15 cellular contexts compared by ENCODE assay signal in the genomic region with DNA sequence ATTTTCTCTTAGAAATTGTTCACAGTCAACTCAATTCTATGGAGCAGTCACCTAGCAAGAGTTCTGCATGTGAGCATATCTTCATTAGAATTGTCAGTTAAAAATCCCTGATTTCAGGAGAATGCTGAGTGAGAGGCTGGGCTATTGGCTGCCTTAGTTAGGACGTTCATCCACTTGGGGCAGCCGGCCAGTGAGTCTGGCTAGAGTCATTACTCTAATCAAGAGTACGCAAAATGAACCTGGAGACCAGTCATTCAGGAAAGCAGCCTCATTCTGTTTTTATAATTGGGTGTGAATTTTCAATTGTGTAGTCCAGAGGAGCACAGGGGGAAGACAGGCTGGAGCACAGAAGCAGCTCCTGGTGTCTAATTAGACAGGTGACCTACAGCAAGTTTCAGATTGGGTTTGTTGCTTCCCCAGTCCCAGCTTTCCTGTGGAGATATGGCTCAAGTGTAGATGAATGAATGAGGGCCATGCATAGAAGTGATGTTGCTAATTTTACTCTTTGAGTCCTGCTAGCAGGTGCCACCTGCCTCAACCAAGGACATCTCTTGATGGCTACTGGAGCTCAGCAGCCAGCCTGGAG.
DNase-seq lines count a peak whose midpoint lies in the region; TF ChIP-seq lines count a peak whose summit lies in the region.
"Had no signal": no experiment of that assay in that cellular context is flagged by ENCODE, and none has a peak within 500 bp of the region (broad histone marks: within the 10 kb centered on the region; RNA-seq: fewer than 3 reads in every experiment).

No MANE protein-coding gene starts in this region.

- no peak for TF ChIP-seq EP300 in tibial nerve (IDR thresholded peaks at IDR 0.05)

- no peak overlapping the region for H2BK120ac ChIP-seq in H9 (ENCODE audit: low read depth, low read length, poor library complexity, severe bottlenecking)

- no peaks in the 10 kb centered on the region for H3K79me2 ChIP-seq in H9 (ENCODE audit: insufficient read depth, low read length)

- H3K23me2 ChIP-seq in H9 (ENCODE audit: insufficient read length, low read depth, low read length, poor library complexity, severe bottlenecking): no peaks in the 10 kb centered on the region

- no peak overlapping the region for H3K56ac ChIP-seq in H9 (ENCODE audit: insufficient read length, low read depth, low read length)

- no peak overlapping the region for H2BK5ac ChIP-seq in H9 (ENCODE audit: insufficient read length, low read length)

- H4K8ac ChIP-seq in H9 (replicated peaks; ENCODE audit: insufficient read length, low read depth, low read length): no peak overlapping the region

- no peak overlapping the region for H3K4me2 ChIP-seq in H9 (ENCODE audit: insufficient read depth, insufficient read length, low read length)
- H3K4me2 ChIP-seq: BLaER1 treated with 17β-estradiol and CSF1 and Interleukin-3, amounts not matched to agents 10 nM and 100 nM; GM23338 had no signal

- H2BK12ac ChIP-seq in H9 (ENCODE audit: insufficient read length, low read depth, low read length): no peak overlapping the region

- no peaks in the 10 kb centered on the region for H3K27me3 Mint-ChIP-seq in H9 (ENCODE audit: low read depth)
- H3K27me3 Mint-ChIP-seq: CD4-positive, CD25-positive, alpha-beta regulatory T cell had no signal

- H3K27ac ChIP-seq in H9 (ENCODE audit: insufficient read length, low read depth, low read length) (no peak overlapping the region), tibial nerve (no peak overlapping the region)
- H3K27ac ChIP-seq: BLaER1 treated with 17β-estradiol and CSF1 and Interleukin-3, amounts not matched to agents 10 nM and 100 nM had no signal

- no peak overlapping the region for H3K4ac ChIP-seq in H9 (ENCODE audit: low read depth, low read length)

- no peak overlapping the region for H3K14ac ChIP-seq in H9 (ENCODE audit: insufficient read depth, low read length)

- peak; percentile 45 for DNase-seq in NCI-H146 (lab: John Stamatoyannopoulos, UW)
- DNase-seq in NCI-H146 treated with DMSO at 0.1 percent for 48 hours (lab: John Stamatoyannopoulos, UW; ENCODE audit: unreplicated experiment): no peak
- DNase-seq in G401 (ENCODE audit: low spot score): peak; percentile 76
- peak; percentile 86 for DNase-seq in OCI-M1 (lab: John Stamatoyannopoulos, UW)
- DNase-seq in myocyte (ENCODE audit: low read depth): peak; percentile 67
- DNase-seq in H9: no peak
- no peak for DNase-seq in tibial nerve (ENCODE audit: low spot score in 2 of 2)
- no peak for DNase-seq in GM13976 (ENCODE audit: low spot score)
- DNase-seq: 8988T; AML-193; CD4-positive, CD25-positive, alpha-beta regulatory T cell; DMS53; H7 had no signal

- H4K20me1 ChIP-seq in H9 (ENCODE audit: control insufficient read depth, insufficient read depth, insufficient read length): no peaks in the 10 kb centered on the region
- H4K20me1 ChIP-seq: BLaER1 treated with 17β-estradiol and CSF1 and Interleukin-3, amounts not matched to agents 10 nM and 100 nM had no signal

- H3K27me3 ChIP-seq in H9 (ENCODE audit: insufficient read depth, low read length) (no peaks in the 10 kb centered on the region), tibial nerve (no peaks in the 10 kb centered on the region)
- H3K27me3 ChIP-seq: BLaER1 treated with 17β-estradiol and CSF1 and Interleukin-3, amounts not matched to agents 10 nM and 100 nM had no signal

- no peak overlapping the region for H3K4me3 ChIP-seq in tibial nerve
- H3K4me3 ChIP-seq: BLaER1 treated with 17β-estradiol and CSF1 and Interleukin-3, amounts not matched to agents 10 nM and 100 nM; GM23338 had no signal

- H3K36me3 ChIP-seq in tibial nerve: no peaks in the 10 kb centered on the region
- H3K36me3 ChIP-seq: BLaER1 treated with 17β-estradiol and CSF1 and Interleukin-3, amounts not matched to agents 10 nM and 100 nM had no signal

- H3K27ac Mint-ChIP-seq in H9: no peak overlapping the region
- H3K27ac Mint-ChIP-seq: CD4-positive, CD25-positive, alpha-beta regulatory T cell; GM23338 had no signal

- H3K9me3 ChIP-seq in H9 (ENCODE audit: control insufficient read depth, low read depth, low read length) (no peaks in the 10 kb centered on the region), tibial nerve (no peaks in the 10 kb centered on the region)

- no peak overlapping the region for H4K91ac ChIP-seq in H9 (ENCODE audit: insufficient read length, low read depth, low read length)

- H3K18ac ChIP-seq in H9 (ENCODE audit: insufficient read length, low read depth, low read length): no peak overlapping the region

- no peak overlapping the region for H3K9ac ChIP-seq in H9 (ENCODE audit: extremely low read depth, insufficient read length, low read length)
- H3K9ac ChIP-seq: BLaER1 treated with 17β-estradiol and CSF1 and Interleukin-3, amounts not matched to agents 10 nM and 100 nM had no signal

- H2AFZ ChIP-seq in H9 (ENCODE audit: low read length): no peak overlapping the region
- H2AFZ ChIP-seq: GM23338 had no signal

- no peak overlapping the region for H3T11ph ChIP-seq in H9 (ENCODE audit: low read length)

- no peak overlapping the region for H3K4me3 Mint-ChIP-seq in H9
- H3K4me3 Mint-ChIP-seq: CD4-positive, CD25-positive, alpha-beta regulatory T cell; GM23338 had no signal

- peaks cover 3% of the 10 kb centered on the region; the same call in 1 of the 2 replicates for H3K4me1 ChIP-seq in H9 (ENCODE audit: insufficient read depth, low read length)
- H3K4me1 ChIP-seq in tibial nerve: no peaks in the 10 kb centered on the region

- no peaks in the 10 kb centered on the region for H3K79me1 ChIP-seq in H9 (ENCODE audit: insufficient read depth, low read depth, low read length, poor library complexity, severe bottlenecking)

- no peaks in the 10 kb centered on the region for H3K9me3 Mint-ChIP-seq in H9
- H3K9me3 Mint-ChIP-seq: GM23338 had no signal

- H3K4me1 Mint-ChIP-seq in H9: peaks cover 9 to 13% of the 10 kb centered on the region in 2 experiments
- H3K4me1 Mint-ChIP-seq: CD4-positive, CD25-positive, alpha-beta regulatory T cell had no signal

- H2BK15ac ChIP-seq in H9 (ENCODE audit: low read depth, low read length): no peak overlapping the region

- no CpG with 5 or more reads among the region's 3 CpGs for WGBS in H9 (ENCODE audit: extremely low coverage, insufficient read length, low lambda C conversion rate)
- WGBS in tibial nerve, 2 donors: 74 to 77% methylated on average over 3 of the region's 3 CpGs

- H2BK20ac ChIP-seq in H9 (ENCODE audit: low read depth, low read length, poor library complexity, severe bottlenecking): no peak overlapping the region

- no peaks in the 10 kb centered on the region for H3K36me3 Mint-ChIP-seq in H9 (ENCODE audit: insufficient read depth in 1 of 3, low read depth in 3 of 3)
- H3K36me3 Mint-ChIP-seq: CD4-positive, CD25-positive, alpha-beta regulatory T cell had no signal

- TF ChIP-seq CTCF in H9 (conservative IDR thresholded peaks at IDR 0.05) (no peak), tibial nerve (IDR thresholded peaks at IDR 0.05) (no peak), GM13976 (IDR thresholded peaks at IDR 0.05; ENCODE audit: borderline replicate concordance, control extremely low read depth, extremely low read depth, insufficient read depth, missing control alignments) (no peak)

- in situ Hi-C loops in G401 (cut with HindIII; ENCODE audit: low sequenced_read_pairs) (no loop called here), GM13976 (cut with MboI; ENCODE audit: low sequenced_read_pairs, unreplicated experiment) (no loop called here)

- TF ChIP-seq POLR2A in tibial nerve (IDR thresholded peaks at IDR 0.05): no peak

- H2AK5ac ChIP-seq in H9 (ENCODE audit: insufficient read length, low read length): no peak overlapping the region

- H4K5ac ChIP-seq in H9 (ENCODE audit: insufficient read length, low read depth, low read length): no peak overlapping the region

- no peak overlapping the region for H3K23ac ChIP-seq in H9 (ENCODE audit: insufficient read length, low read depth, low read length)

Comparison
In these comparisons a context has a peak if more than half of its experiments do, and no peak if none do; other contexts are left out.
1. DNase-seq: peak in NCI-H146 (single experiment), G401 (single experiment), OCI-M1 (single experiment) and myocyte (single experiment); none in NCI-H146 treated with DMSO at 0.1 percent for 48 hours (single experiment), H9 (single experiment), tibial nerve (0 of 2) and GM13976 (single experiment).